Comparison of ENCODE assay signal across 2 cellular contexts in genomic region chr12:102960766-102961487, GRCh38.
TF ChIP-seq lines count a peak whose summit lies in the region.

No MANE protein-coding gene starts in this region.

TF ChIP-seq in GM23338, 12 proteins besides CTCF, POLR2A, EP300 and RAD21:
- TF ChIP-seq ZNF331 (CRISPR knock-in tag; IDR thresholded peaks at IDR 0.05; ENCODE audit: low read depth) (no peak), NANOG (IDR thresholded peaks at IDR 0.05; ENCODE audit: borderline replicate concordance) (no peak), REST (IDR thresholded peaks at IDR 0.05; ENCODE audit: unreplicated experiment) (no peak), CREB1 (CRISPR knock-in tag; IDR thresholded peaks at IDR 0.05; ENCODE audit: low read depth) (no peak), EZH2phosphoT487 (IDR thresholded peaks at IDR 0.05; ENCODE audit: unreplicated experiment) (peak; percentile 61), ZNF462 (CRISPR knock-in tag; IDR thresholded peaks at IDR 0.05) (no peak), ZNF114 (CRISPR knock-in tag; IDR thresholded peaks at IDR 0.05) (no peak), JUNB (IDR thresholded peaks at IDR 0.05; ENCODE audit: unreplicated experiment) (no peak), EZH2 (IDR thresholded peaks at IDR 0.05; ENCODE audit: low read depth, unreplicated experiment) (peak; percentile 86)

TF ChIP-seq in HepG2, 621 proteins besides CTCF, POLR2A, EP300 and RAD21:
- TF ChIP-seq ZSCAN5A (CRISPR knock-in tag; IDR thresholded peaks at IDR 0.05; ENCODE audit: borderline replicate concordance): no peak
- no peak for TF ChIP-seq PRDM15 (CRISPR knock-in tag; IDR thresholded peaks at IDR 0.05)
- no peak for TF ChIP-seq FOXO4 (CRISPR knock-in tag; conservative IDR thresholded peaks at IDR 0.05)
- no peak for TF ChIP-seq TBX2 (CRISPR knock-in tag; IDR thresholded peaks at IDR 0.05; ENCODE audit: borderline replicate concordance)
